10 cellular contexts compared by ENCODE assay signal in the genomic region with DNA sequence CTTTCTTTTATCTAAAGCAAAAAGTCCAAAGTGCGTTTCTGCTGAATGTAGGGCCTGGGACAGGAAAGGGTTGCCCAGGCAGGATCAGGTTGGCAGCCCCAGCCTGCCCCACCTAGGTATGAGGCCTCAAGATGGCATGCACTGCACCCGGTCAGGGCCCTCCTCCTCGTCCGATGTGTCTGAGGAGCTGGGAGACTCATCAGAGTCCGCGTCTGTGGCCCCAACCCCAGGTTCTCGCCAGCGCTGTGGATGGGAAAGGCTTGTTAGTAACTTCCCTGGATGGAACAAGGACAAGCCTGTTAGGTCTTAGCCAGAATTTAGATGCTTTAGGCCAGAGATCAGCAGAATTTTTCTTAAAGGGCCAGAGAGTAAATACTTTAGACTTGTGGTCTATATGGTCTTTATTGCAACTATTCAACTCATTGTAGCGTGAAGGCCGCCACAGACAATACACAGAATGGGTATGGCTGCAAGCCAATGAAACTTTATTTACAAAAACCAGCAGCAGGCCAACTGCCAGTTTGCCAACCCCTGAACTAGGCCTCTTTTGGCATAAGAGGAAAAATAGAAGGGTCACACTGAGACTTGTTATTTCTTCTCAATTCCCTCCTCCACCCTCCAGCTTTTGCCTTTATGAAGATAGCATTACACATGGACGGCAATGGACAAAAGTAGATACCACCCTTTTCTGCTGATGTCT. TPM values are rescaled to one million over a fixed set of nuclear protein-coding genes. Genes with fewer than 3 reads are reported as not detected.
DNase-seq lines count a peak whose midpoint lies in the region; ATAC-seq, FAIRE-seq and TF ChIP-seq lines count a peak whose summit lies in the region.
"Had no signal": no experiment of that assay in that cellular context is flagged by ENCODE, and none has a peak within 500 bp of the region (broad histone marks: within the 10 kb centered on the region; RNA-seq: fewer than 3 reads in every experiment).

No MANE protein-coding gene starts in this region.

- peaks cover 86% of the 10 kb centered on the region for H3K36me3 Mint-ChIP-seq in GM23338 (ENCODE audit: low read depth)

- peaks cover 34% of the 10 kb centered on the region for H3K36me3 ChIP-seq in GM23338 (ENCODE audit: insufficient read depth)
- peaks cover 98% of the 10 kb centered on the region for H3K36me3 ChIP-seq in K562 (ENCODE audit: control insufficient read depth, insufficient read depth, low read length)
- peaks cover 37 to 44% of the 10 kb centered on the region in 2 experiments for H3K36me3 ChIP-seq in keratinocyte (ENCODE audit: control insufficient read depth in 2 of 2, extremely low read depth in 1 of 2, insufficient read depth in 2 of 2, low read length in 2 of 2)
- H3K36me3 ChIP-seq in spleen: peaks cover 2 to 100% (median 94%) of the 10 kb centered on the region in 6 donors

- dilution Hi-C loops in keratinocyte (cut with MboI; ENCODE audit: extremely low pct_ligation_motif_present, low sequenced_read_pairs): no loop called here

- H3K9me3 Mint-ChIP-seq in GM23338: no peaks in the 10 kb centered on the region

- peaks cover 4% of the 10 kb centered on the region for H3K27me3 Mint-ChIP-seq in GM23338 (ENCODE audit: insufficient read depth, low read depth, poor library complexity)

- TF ChIP-seq POLR2A in K562 (conservative IDR thresholded peaks at IDR 0.05): no peak
- no peak for TF ChIP-seq POLR2A in spleen (IDR thresholded peaks at IDR 0.05)

- BruUV-seq in K562 (replicated peaks; lab: Mats Ljungman, UMichigan): no TSS peak

- 0 out of 2 replicates have a peak overlapping the region, but pooled peaks have one; percentile 8 for H3K27ac Mint-ChIP-seq in GM23338

- no peaks in the 10 kb centered on the region for H3K9me3 ChIP-seq in K562 (replicated peaks; ENCODE audit: control insufficient read depth, insufficient read depth, low read depth, low read length)
- H3K9me3 ChIP-seq in keratinocyte (ENCODE audit: control insufficient read depth, low read depth, low read length): no peaks in the 10 kb centered on the region
- no peaks in the 10 kb centered on the region for H3K9me3 ChIP-seq in spleen

- TF ChIP-seq EP300 in K562 (IDR thresholded peaks at IDR 0.05; ENCODE audit: low read length): no peak

- DNase-seq in GM23338 (ENCODE audit: low spot score) (no peak), K562 (ENCODE audit: extremely low read depth in 1 of 4, low spot score in 3 of 4) (no peak), keratinocyte (ENCODE audit: low read depth, low spot score) (no peak), spleen (no peak), hippocampal formation (lab: John Stamatoyannopoulos, UW) (no peak), HCEC 1CT (no peak)
- DNase-seq: kidney, NCI-H446 treated with DMSO at 0.1 percent for 48 hours had no signal

- H3K4me1 ChIP-seq in GM23338 (ENCODE audit: insufficient read depth) (peaks cover 11% of the 10 kb centered on the region; the same call in 1 of the 2 replicates), K562 (replicated peaks in 1 of 2; ENCODE audit: control insufficient read depth in 2 of 2, insufficient read depth in 2 of 2, low read length in 2 of 2) (no peaks in the 10 kb centered on the region), keratinocyte (ENCODE audit: control insufficient read depth, extremely low read depth, insufficient read depth, low read length) (peaks cover 39% of the 10 kb centered on the region), spleen (peaks cover 13 to 70% (median 30%) of the 10 kb centered on the region in 6 donors)

- H3K27ac ChIP-seq in GM23338 (ENCODE audit: low read depth) (peak overlapping the region; percentile 81; the same call in 1 of the 2 replicates), K562 (ENCODE audit: extremely low read depth, low read depth, low read length) (no peak overlapping the region), keratinocyte (ENCODE audit: control insufficient read depth, insufficient read depth, low read length) (peak overlapping the region; percentile 76), spleen (peak overlapping the region in 5 of 8 donors; percentile 8 to 74 (median 61))

- H3K9me1 ChIP-seq in K562 (ENCODE audit: control insufficient read depth, insufficient read depth, low read length): no peaks in the 10 kb centered on the region
- peaks cover 3% of the 10 kb centered on the region for H3K9me1 ChIP-seq in keratinocyte (ENCODE audit: control insufficient read depth, extremely low read depth, insufficient read depth, low read length)

- H3K79me2 ChIP-seq in GM23338 (replicated peaks; ENCODE audit: insufficient read depth) (no peaks in the 10 kb centered on the region), K562 (ENCODE audit: control insufficient read depth, insufficient read depth, low read length) (no peaks in the 10 kb centered on the region), keratinocyte (ENCODE audit: control insufficient read depth, insufficient read depth, low read length) (no peaks in the 10 kb centered on the region)

- WGBS in K562 (ENCODE audit: insufficient coverage, low coverage, missing lambda C conversion rate): 92% methylated on average over 11 of the region's 11 CpGs
- WGBS in spleen, 5 donors: 67 to 84% (median 81%) methylated on average over 11 of the region's 11 CpGs

- ATAC-seq in GM23338 (no peak), K562 (no peak), HG02981 (IDR thresholded peaks at IDR 0.05; ENCODE audit: unreplicated experiment) (no peak), HG03439 (IDR thresholded peaks at IDR 0.05; ENCODE audit: unreplicated experiment) (no peak)

- H4K20me1 ChIP-seq in GM23338 (replicated peaks; ENCODE audit: insufficient read depth) (peaks cover 3% of the 10 kb centered on the region), K562 (replicated peaks; ENCODE audit: control insufficient read depth, insufficient read depth, low read length) (0 out of 2 replicates have a peak, but pooled peaks cover 2% of the 10 kb centered on the region), keratinocyte (ENCODE audit: control insufficient read depth, extremely low read depth, insufficient read depth, low read length) (no peaks in the 10 kb centered on the region)

- H3K9ac ChIP-seq in K562 (ENCODE audit: insufficient read depth in 1 of 2, low read depth in 2 of 2, low read length in 2 of 2) (no peak overlapping the region), keratinocyte (ENCODE audit: control insufficient read depth, extremely low read depth, insufficient read depth, low read length) (peak overlapping the region; percentile 53)

- no peak for TF ChIP-seq CTCF in GM23338 (conservative IDR thresholded peaks at IDR 0.05; ENCODE audit: low read depth in 2 of 2)
- no peak for TF ChIP-seq CTCF in K562 (IDR thresholded peaks at IDR 0.05 in 2 of 3, conservative IDR thresholded peaks at IDR 0.05 in 1 of 3; ENCODE audit: insufficient read depth in 2 of 3, low read depth in 1 of 3, low read length in 3 of 3)
- no peak for TF ChIP-seq CTCF in keratinocyte (optimal IDR thresholded peaks at IDR 0.05 in 1 of 3, IDR thresholded peaks at IDR 0.05 in 1 of 3, conservative IDR thresholded peaks at IDR 0.05 in 1 of 3; ENCODE audit: extremely low read depth in 1 of 3, insufficient read depth in 2 of 3, low read length in 3 of 3)
- no peak for TF ChIP-seq CTCF in spleen (IDR thresholded peaks at IDR 0.05 in 8 of 11, conservative IDR thresholded peaks at IDR 0.05 in 3 of 11)

- no peak for TF ChIP-seq RAD21 in K562 (CRISPR knock-in tag; conservative IDR thresholded peaks at IDR 0.05 in 1 of 2, IDR thresholded peaks at IDR 0.05 in 1 of 2)

- H3F3A ChIP-seq in GM23338 (replicated peaks; ENCODE audit: low read depth): peaks cover 8% of the 10 kb centered on the region; the same call in 1 of the 2 replicates

- in situ Hi-C loops in K562 (cut with MboI): no loop called here

- peaks cover 28% of the 10 kb centered on the region for H3K4me1 Mint-ChIP-seq in GM23338

- POLR2A ChIA-PET in K562 (lab: Yijun Ruan, JAX): interaction anchor here (1.1 to 4.0 kb wide), 3 partner anchors 9 to 158 kb away, joined by 3 to 41 read pairs (median 4); no protein-coding TSS in a partner anchor

- CTCF ChIA-PET in K562 (lab: Yijun Ruan, JAX; ENCODE audit: low intra/inter-chr PET ratio): no interaction called here

- no peak overlapping the region for H3K4me3 Mint-ChIP-seq in GM23338

- intact Hi-C loops in K562 (cut with micrococcal nuclease): no loop called here
- intact Hi-C loops in spleen (cut with DNase I; ENCODE audit: low total_unique reads): no loop called here

- no peak overlapping the region for H3K4me3 ChIP-seq in GM23338
- no peak overlapping the region for H3K4me3 ChIP-seq in K562
- peak overlapping the region in 1 of 3 experiments; percentile 9 for H3K4me3 ChIP-seq in keratinocyte (ENCODE audit: control insufficient read depth in 2 of 3, extremely low read depth in 1 of 3, insufficient read depth in 2 of 3, low read depth in 1 of 3, low read length in 3 of 3)
- no peak overlapping the region for H3K4me3 ChIP-seq in spleen

- H3K4me2 ChIP-seq in GM23338 (no peak overlapping the region), K562 (ENCODE audit: insufficient read depth, low read length) (no peak overlapping the region), keratinocyte (ENCODE audit: control insufficient read depth, extremely low read depth, insufficient read depth, low read depth, low read length) (peak overlapping the region; percentile 48)

- FAIRE-seq in K562 (lab: Jason Lieb, UNC) (no peak), keratinocyte (lab: Jason Lieb, UNC) (peak; percentile 57)
- FAIRE-seq: kidney had no signal

- H3K27me3 ChIP-seq in GM23338 (ENCODE audit: insufficient read depth) (no peaks in the 10 kb centered on the region), K562 (ENCODE audit: control insufficient read depth in 2 of 2, insufficient read depth in 2 of 2, low read length in 2 of 2) (no peaks in the 10 kb centered on the region), keratinocyte (ENCODE audit: control insufficient read depth, extremely low read depth, insufficient read depth, low read length) (no peaks in the 10 kb centered on the region), spleen (replicated peaks in 1 of 7) (no peaks in the 10 kb centered on the region)

- no peaks in the 10 kb centered on the region for H3K9me2 ChIP-seq in GM23338 (ENCODE audit: insufficient read depth)

- H2AFZ ChIP-seq in GM23338 (no peak overlapping the region), K562 (ENCODE audit: low read depth, low read length) (no peak overlapping the region), keratinocyte (ENCODE audit: control insufficient read depth, low read length) (no peak overlapping the region)

RNA-seq across cellular contexts. Expression of a gene that starts 12.4 kb away (rescaled TPM):
- 80.8 and 104 TPM in 2 replicates for total RNA-seq in GM23338 (2014; rRNA removed; shearing (Covaris generic))
- polyA plus RNA-seq in GM23338 (2016; fragmentation: Nextera tagmentation; extraction: Ambion mirVana): 60.3 and 66.6 TPM in 2 replicates
- 10.6 and 15.9 TPM in 2 replicates for total RNA-seq in K562 (2011; cell fraction: chromatin; rRNA removed; ENCODE audit: low replicate concordance)
- total RNA-seq in K562 (2011; cell fraction: nucleolus; rRNA removed): 10.9 and 11.2 TPM in 2 replicates
- total RNA-seq in K562 (2011; cell fraction: nucleoplasm; rRNA removed): 16.1 and 27.3 TPM in 2 replicates
- total RNA-seq in K562 (2014; rRNA removed): 23.4 and 32.7 TPM in 2 replicates
- total RNA-seq in K562 (2014; rRNA removed; fragmentation: Illumina TruSeq; extraction: Trizol): 43.0 and 43.5 TPM in 2 replicates
- 34.4 and 34.8 TPM in 2 replicates for total RNA-seq in K562 (2015; rRNA removed; fragmentation: Illumina TruSeq; extraction: Trizol)
- 32.3 and 35.4 TPM in 2 replicates for total RNA-seq in K562 (2021)
- polyA plus RNA-seq in K562 (2011; rRNA removed): 78.7 and 139 TPM in 2 replicates
- 70.2 and 90.8 TPM in 2 replicates for polyA plus RNA-seq in K562 (2011; cell fraction: cytosol; rRNA removed)
- 36.1 and 50.9 TPM in 2 replicates for polyA plus RNA-seq in K562 (2011; cell fraction: nucleus; rRNA removed)
- polyA plus RNA-seq in K562 (2012): 40.4 and 51.5 TPM in 2 replicates
- 155 and 175 TPM in 2 replicates for polyA plus RNA-seq in K562 (2014; fragmentation: Illumina TruSeq; extraction: Trizol)
- 10 to 100 TPM in 1 of 2 experiments, 1 to 10 TPM in 1; 8.2 to 11.9 TPM for polyA plus RNA-seq in K562 (2014; fragmentation: Nextera tagmentation; extraction: Ambion mirVana)
- 54.3 and 58.5 TPM in 2 replicates for polyA plus RNA-seq in K562 (2014; rRNA removed)
- polyA minus RNA-seq in K562 (2011; rRNA and poly(A)+ RNA removed): 35.0 and 68.8 TPM in 2 replicates
- polyA minus RNA-seq in K562 (2011; cell fraction: cytosol; rRNA and poly(A)+ RNA removed): 23.9 and 34.5 TPM in 2 replicates
- 5.3 and 7.7 TPM in 2 replicates for polyA minus RNA-seq in K562 (2011; cell fraction: nucleus; rRNA and poly(A)+ RNA removed)
- polyA plus RNA-seq in keratinocyte: 367 to 495 TPM (median 484 TPM) in 3 replicates
- polyA plus RNA-seq in keratinocyte (2011; ENCODE audit: low read depth): 90.8 TPM
- 623 and 722 TPM in 2 replicates for polyA plus RNA-seq in keratinocyte (2011; cell fraction: cytosol; rRNA removed)
- polyA plus RNA-seq in keratinocyte (2011; cell fraction: nucleus; rRNA removed): 225 and 245 TPM in 2 replicates
- 224 and 276 TPM in 2 replicates for polyA plus RNA-seq in keratinocyte (2012; ENCODE audit: low replicate concordance)
- 189 to 259 TPM (median 255 TPM) in 3 replicates for polyA minus RNA-seq in keratinocyte
- 122 TPM for polyA minus RNA-seq in keratinocyte (2011; cell fraction: cytosol; rRNA and poly(A)+ RNA removed)
- polyA minus RNA-seq in keratinocyte (2011; cell fraction: nucleus; rRNA and poly(A)+ RNA removed): 38.1 and 62.9 TPM in 2 replicates
- 100 to 1,000 TPM in 4 of 7 donors, 10 to 100 TPM in 3; 73.4 to 158 (median 126) TPM for total RNA-seq in spleen
- polyA plus RNA-seq in spleen: 100 to 1,000 TPM in 1 of 3 donors, 10 to 100 TPM in 2; 80.1 to 167 (median 86.8) TPM

RNA-seq across cellular contexts. Expression of a gene that starts 27.2 kb away (rescaled TPM):
- 1.2 and 2.8 TPM in 2 replicates for total RNA-seq in GM23338 (2014; rRNA removed; shearing (Covaris generic))
- polyA plus RNA-seq in GM23338 (2016; fragmentation: Nextera tagmentation; extraction: Ambion mirVana): 1.0 and 1.1 TPM in 2 replicates
- not detected in 2 replicates for total RNA-seq in K562 (2011; cell fraction: chromatin; rRNA removed; ENCODE audit: low replicate concordance)
- total RNA-seq in K562 (2011; cell fraction: nucleolus; rRNA removed): not detected in 2 replicates
- total RNA-seq in K562 (2011; cell fraction: nucleoplasm; rRNA removed): not detected in 2 replicates
- total RNA-seq in K562 (2014; rRNA removed): not detected in 2 replicates
- not detected in 2 replicates for total RNA-seq in K562 (2014; rRNA removed; fragmentation: Illumina TruSeq; extraction: Trizol)
- not detected in 2 replicates for total RNA-seq in K562 (2015; rRNA removed; fragmentation: Illumina TruSeq; extraction: Trizol)
- not detected in 2 replicates for total RNA-seq in K562 (2021)
- polyA plus RNA-seq in K562 (2011; rRNA removed): not detected in 2 replicates
- polyA plus RNA-seq in K562 (2011; cell fraction: cytosol; rRNA removed): not detected in 2 replicates
- not detected in 2 replicates for polyA plus RNA-seq in K562 (2011; cell fraction: nucleus; rRNA removed)
- polyA plus RNA-seq in K562 (2012): 0.08 and 0.39 TPM in 2 replicates
- polyA plus RNA-seq in K562 (2014; fragmentation: Illumina TruSeq; extraction: Trizol): not detected in 2 replicates
- not detected for polyA plus RNA-seq in K562 (2014; fragmentation: Nextera tagmentation; extraction: Ambion mirVana)
- not detected in 2 replicates for polyA plus RNA-seq in K562 (2014; rRNA removed)
- not detected in 2 replicates for polyA minus RNA-seq in K562 (2011; rRNA and poly(A)+ RNA removed)
- not detected in 2 replicates for polyA minus RNA-seq in K562 (2011; cell fraction: cytosol; rRNA and poly(A)+ RNA removed)
- polyA minus RNA-seq in K562 (2011; cell fraction: nucleus; rRNA and poly(A)+ RNA removed): not detected in 2 replicates
- polyA plus RNA-seq in keratinocyte: not detected in 3 replicates
- polyA plus RNA-seq in keratinocyte (2011; ENCODE audit: low read depth): not detected
- not detected in 2 replicates for polyA plus RNA-seq in keratinocyte (2011; cell fraction: cytosol; rRNA removed)
- not detected in 2 replicates for polyA plus RNA-seq in keratinocyte (2011; cell fraction: nucleus; rRNA removed)
- not detected in 2 replicates for polyA plus RNA-seq in keratinocyte (2012; ENCODE audit: low replicate concordance)
- not detected in 3 replicates for polyA minus RNA-seq in keratinocyte
- not detected for polyA minus RNA-seq in keratinocyte (2011; cell fraction: cytosol; rRNA and poly(A)+ RNA removed)
- not detected in 2 replicates for polyA minus RNA-seq in keratinocyte (2011; cell fraction: nucleus; rRNA and poly(A)+ RNA removed)
- total RNA-seq in spleen: 1 to 10 TPM in 1 of 7 donors, under 1 TPM in 3, not detected in 3; 0.37 to 1.1 (median 0.91) TPM
- polyA plus RNA-seq in spleen: 1 to 10 TPM in 2 of 3 donors, under 1 TPM in 1; 0.45 to 1.5 (median 1.5) TPM

RNA-seq across cellular contexts. Expression of a gene that starts 44.7 kb away (rescaled TPM):
- 84.4 and 104 TPM in 2 replicates for total RNA-seq in GM23338 (2014; rRNA removed; shearing (Covaris generic))
- 44.1 and 55.0 TPM in 2 replicates for polyA plus RNA-seq in GM23338 (2016; fragmentation: Nextera tagmentation; extraction: Ambion mirVana)
- 485 and 515 TPM in 2 replicates for total RNA-seq in K562 (2011; cell fraction: chromatin; rRNA removed; ENCODE audit: low replicate concordance)
- 264 and 276 TPM in 2 replicates for total RNA-seq in K562 (2011; cell fraction: nucleolus; rRNA removed)
- 392 and 493 TPM in 2 replicates for total RNA-seq in K562 (2011; cell fraction: nucleoplasm; rRNA removed)
- total RNA-seq in K562 (2014; rRNA removed): 75.7 and 94.4 TPM in 2 replicates
- total RNA-seq in K562 (2014; rRNA removed; fragmentation: Illumina TruSeq; extraction: Trizol): 67.3 and 75.3 TPM in 2 replicates
- 77.7 and 81.3 TPM in 2 replicates for total RNA-seq in K562 (2015; rRNA removed; fragmentation: Illumina TruSeq; extraction: Trizol)
- total RNA-seq in K562 (2021): 86.0 and 110 TPM in 2 replicates
- 149 and 163 TPM in 2 replicates for polyA plus RNA-seq in K562 (2011; rRNA removed)
- 70.9 and 90.7 TPM in 2 replicates for polyA plus RNA-seq in K562 (2011; cell fraction: cytosol; rRNA removed)
- 1,126 and 1,145 TPM in 2 replicates for polyA plus RNA-seq in K562 (2011; cell fraction: nucleus; rRNA removed)
- 82.3 and 103 TPM in 2 replicates for polyA plus RNA-seq in K562 (2012)
- polyA plus RNA-seq in K562 (2014; fragmentation: Illumina TruSeq; extraction: Trizol): 91.0 and 94.6 TPM in 2 replicates
- polyA plus RNA-seq in K562 (2014; fragmentation: Nextera tagmentation; extraction: Ambion mirVana): 10 to 100 TPM; 11.6 to 19.5 TPM
- 95.1 and 118 TPM in 2 replicates for polyA plus RNA-seq in K562 (2014; rRNA removed)
- 113 and 120 TPM in 2 replicates for polyA minus RNA-seq in K562 (2011; rRNA and poly(A)+ RNA removed)
- polyA minus RNA-seq in K562 (2011; cell fraction: cytosol; rRNA and poly(A)+ RNA removed): 30.9 and 45.8 TPM in 2 replicates
- polyA minus RNA-seq in K562 (2011; cell fraction: nucleus; rRNA and poly(A)+ RNA removed): 206 and 317 TPM in 2 replicates
- polyA plus RNA-seq in keratinocyte: 59.5 to 83.1 TPM (median 81.2 TPM) in 3 replicates
- polyA plus RNA-seq in keratinocyte (2011; ENCODE audit: low read depth): 84.1 TPM
- 30.7 and 30.8 TPM in 2 replicates for polyA plus RNA-seq in keratinocyte (2011; cell fraction: cytosol; rRNA removed)
- polyA plus RNA-seq in keratinocyte (2011; cell fraction: nucleus; rRNA removed): 297 and 298 TPM in 2 replicates
- polyA plus RNA-seq in keratinocyte (2012; ENCODE audit: low replicate concordance): 47.6 and 69.9 TPM in 2 replicates
- 69.9 to 74.0 TPM (median 71.2 TPM) in 3 replicates for polyA minus RNA-seq in keratinocyte
- 31.5 TPM for polyA minus RNA-seq in keratinocyte (2011; cell fraction: cytosol; rRNA and poly(A)+ RNA removed)
- polyA minus RNA-seq in keratinocyte (2011; cell fraction: nucleus; rRNA and poly(A)+ RNA removed): 62.9 and 119 TPM in 2 replicates
- total RNA-seq in spleen: 100 to 1,000 TPM; 146 to 210 (median 157) TPM
- 10 to 100 TPM; 59.4 to 92.9 (median 83.4) TPM for polyA plus RNA-seq in spleen
